In the genomic region with DNA sequence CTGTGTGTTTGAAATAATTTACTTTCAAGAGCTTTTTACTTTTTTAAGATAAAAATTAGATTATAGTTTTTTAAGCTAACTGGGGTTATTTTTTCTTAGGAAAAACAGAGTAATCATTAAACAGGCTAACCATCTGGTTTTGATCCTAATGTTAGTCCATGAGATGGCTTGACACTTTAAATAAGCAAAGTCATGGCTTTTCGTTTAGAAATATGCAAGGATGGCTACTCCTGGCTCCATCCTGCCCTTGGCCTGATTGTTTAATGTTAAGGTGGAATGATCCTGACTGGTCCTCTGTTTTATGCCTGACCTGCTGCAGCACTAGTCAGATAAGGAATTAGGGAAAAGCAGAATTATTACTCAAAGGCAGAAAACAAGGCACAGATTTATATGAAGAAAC, we compare ENCODE assay signal across 17 cellular contexts. TPM values are rescaled to one million over a fixed set of nuclear protein-coding genes. Genes with fewer than 3 reads are reported as not detected.
A peak's percentile ranks its signal among the peaks of the same experiment; 100 is the strongest.
DNase-seq lines count a peak whose midpoint lies in the region; ATAC-seq and TF ChIP-seq lines count a peak whose summit lies in the region.
"Had no signal": no experiment of that assay in that cellular context is flagged by ENCODE, and none has a peak within 500 bp of the region (broad histone marks: within the 10 kb centered on the region; RNA-seq: fewer than 3 reads in every experiment).

No MANE protein-coding gene starts in this region.

- H3K4me3 ChIP-seq in fibroblast of lung (replicated peaks in 1 of 4; ENCODE audit: control extremely low read depth in 1 of 4, insufficient read depth in 1 of 4, low read depth in 3 of 4, low read length in 4 of 4) (no peak overlapping the region), sigmoid colon (no peak overlapping the region), neural progenitor cell (no peak overlapping the region)

- H2AFZ ChIP-seq in fibroblast of lung (ENCODE audit: low read length) (no peak overlapping the region), neural progenitor cell (replicated peaks) (no peak overlapping the region)

- H3K27me3 ChIP-seq in fibroblast of lung (ENCODE audit: control insufficient read depth, insufficient read depth, low read length) (no peaks in the 10 kb centered on the region), sigmoid colon (no peaks in the 10 kb centered on the region), neural progenitor cell (no peaks in the 10 kb centered on the region)

- H4K20me1 ChIP-seq in fibroblast of lung (ENCODE audit: control insufficient read depth, extremely low read depth, insufficient read depth, low read length) (no peaks in the 10 kb centered on the region), neural progenitor cell (ENCODE audit: low read depth) (no peaks in the 10 kb centered on the region)

- H3K9ac ChIP-seq in fibroblast of lung (ENCODE audit: insufficient read depth, low read length) (no peak overlapping the region), neural progenitor cell (no peak overlapping the region)

- H3K4me3 Mint-ChIP-seq in neural progenitor cell = no peak overlapping the region
- H3K4me3 Mint-ChIP-seq: IgD-negative memory B cell had no signal

- 25 to 33% methylated on average over 1 of the region's 1 CpG for WGBS in sigmoid colon, 2 donors

- intact Hi-C loops in sigmoid colon (cut with DNase I) = no loop called here

- TF ChIP-seq CTCF in fibroblast of lung (conservative IDR thresholded peaks at IDR 0.05 in 1 of 2, IDR thresholded peaks at IDR 0.05 in 1 of 2; ENCODE audit: low read depth in 1 of 2, low read length in 2 of 2) = no peak
- no peak for TF ChIP-seq CTCF in sigmoid colon (IDR thresholded peaks at IDR 0.05)
- no peak for TF ChIP-seq CTCF in neural progenitor cell (IDR thresholded peaks at IDR 0.05)

- H3K79me2 ChIP-seq in fibroblast of lung (ENCODE audit: control insufficient read depth, insufficient read depth, low read length) (no peaks in the 10 kb centered on the region), neural progenitor cell (ENCODE audit: low read depth) (no peaks in the 10 kb centered on the region)

- no peak overlapping the region for H3K27ac Mint-ChIP-seq in neural progenitor cell
- H3K27ac Mint-ChIP-seq: IgD-negative memory B cell had no signal

- H3K9me3 ChIP-seq in fibroblast of lung (ENCODE audit: control insufficient read depth, insufficient read depth, low read depth, low read length) = no peaks in the 10 kb centered on the region
- H3K9me3 ChIP-seq in sigmoid colon = no peaks in the 10 kb centered on the region
- no peaks in the 10 kb centered on the region for H3K9me3 ChIP-seq in neural progenitor cell (ENCODE audit: low read depth)

- H3K9me3 Mint-ChIP-seq in neural progenitor cell = no peaks in the 10 kb centered on the region
- H3K9me3 Mint-ChIP-seq: IgD-negative memory B cell had no signal

- no peak for TF ChIP-seq EP300 in sigmoid colon (IDR thresholded peaks at IDR 0.05)

- peaks cover 2% of the 10 kb centered on the region for H3K27me3 Mint-ChIP-seq in neural progenitor cell (ENCODE audit: insufficient read depth, low read depth)

- no peaks in the 10 kb centered on the region for H3K36me3 Mint-ChIP-seq in neural progenitor cell
- H3K36me3 Mint-ChIP-seq: IgD-negative memory B cell had no signal

- no peak for TF ChIP-seq POLR2A in sigmoid colon (IDR thresholded peaks at IDR 0.05)

- H3K27ac ChIP-seq in fibroblast of lung (ENCODE audit: insufficient read depth, low read length) (no peak overlapping the region), sigmoid colon (peak overlapping the region in 3 of 4 donors; percentile 7 to 45 (median 27)), neural progenitor cell (no peak overlapping the region)
- H3K27ac ChIP-seq: C4-2B had no signal

- DNase-seq in GM03348 (ENCODE audit: low spot score) (peak; percentile 39), fibroblast of lung (ENCODE audit: low read depth in 2 of 2) (peak in 1 of 2 donors; percentile 19), sigmoid colon (no peak), ureter (ENCODE audit: low spot score) (no peak), inferior parietal cortex (ENCODE audit: extremely low spot score) (no peak), neural progenitor cell (ENCODE audit: low spot score) (no peak), middle frontal gyrus (ENCODE audit: extremely low spot score, low spot score) (no peak)
- DNase-seq: AML-193, DMS79, H7, MM.1S, NCI-H1092, NCI-H2081, NCI-H774 had no signal

- H3K4me1 ChIP-seq in fibroblast of lung (ENCODE audit: control insufficient read depth, extremely low read depth, insufficient read depth, low read length) (no peaks in the 10 kb centered on the region), sigmoid colon (no peaks in the 10 kb centered on the region), neural progenitor cell (no peaks in the 10 kb centered on the region)

- no peaks in the 10 kb centered on the region for H3K36me3 ChIP-seq in fibroblast of lung (ENCODE audit: control insufficient read depth, insufficient read depth, low read length)
- H3K36me3 ChIP-seq in sigmoid colon = no peaks in the 10 kb centered on the region
- no peaks in the 10 kb centered on the region for H3K36me3 ChIP-seq in neural progenitor cell

- peak; percentile 89 for ATAC-seq in SK-N-SH treated with all-trans-retinoic acid at 6 μM for 48 hours

- H3K4me2 ChIP-seq in fibroblast of lung (ENCODE audit: extremely low read depth, insufficient read depth, low read length) (peak overlapping the region; percentile 51), neural progenitor cell (no peak overlapping the region)

- no peaks in the 10 kb centered on the region for H3F3A ChIP-seq in neural progenitor cell (ENCODE audit: low read depth)

- no peaks in the 10 kb centered on the region for H3K4me1 Mint-ChIP-seq in neural progenitor cell
- H3K4me1 Mint-ChIP-seq: IgD-negative memory B cell had no signal

TF ChIP-seq in SK-N-SH treated with all-trans-retinoic acid at 6 μM for 48 hours, 23 proteins besides CTCF, POLR2A, EP300 and RAD21 (continues in another document):
- TF ChIP-seq ZC3H10 (CRISPR knock-in tag; IDR thresholded peaks at IDR 0.05) (no peak), ZNF8 (CRISPR knock-in tag; IDR thresholded peaks at IDR 0.05) (no peak), ZNF70 (CRISPR knock-in tag; IDR thresholded peaks at IDR 0.05) (no peak), CSDC2 (CRISPR knock-in tag; IDR thresholded peaks at IDR 0.05) (no peak), GLIS3 (CRISPR knock-in tag; IDR thresholded peaks at IDR 0.05) (no peak), TCF4 (CRISPR knock-in tag; IDR thresholded peaks at IDR 0.05; ENCODE audit: borderline replicate concordance) (no peak), RARB (CRISPR knock-in tag; IDR thresholded peaks at IDR 0.05) (no peak), OSR1 (CRISPR knock-in tag; IDR thresholded peaks at IDR 0.05) (no peak), BACH2 (CRISPR knock-in tag; IDR thresholded peaks at IDR 0.05; ENCODE audit: borderline replicate concordance) (no peak), ZNF565 (CRISPR knock-in tag; conservative IDR thresholded peaks at IDR 0.05; ENCODE audit: low read depth) (no peak), ESRRG (CRISPR knock-in tag; IDR thresholded peaks at IDR 0.05) (no peak), TOX (CRISPR knock-in tag; IDR thresholded peaks at IDR 0.05; ENCODE audit: borderline replicate concordance) (no peak), PPARA (CRISPR knock-in tag; IDR thresholded peaks at IDR 0.05; ENCODE audit: borderline replicate concordance) (no peak)
- TF ChIP-seq, protein P1, sequence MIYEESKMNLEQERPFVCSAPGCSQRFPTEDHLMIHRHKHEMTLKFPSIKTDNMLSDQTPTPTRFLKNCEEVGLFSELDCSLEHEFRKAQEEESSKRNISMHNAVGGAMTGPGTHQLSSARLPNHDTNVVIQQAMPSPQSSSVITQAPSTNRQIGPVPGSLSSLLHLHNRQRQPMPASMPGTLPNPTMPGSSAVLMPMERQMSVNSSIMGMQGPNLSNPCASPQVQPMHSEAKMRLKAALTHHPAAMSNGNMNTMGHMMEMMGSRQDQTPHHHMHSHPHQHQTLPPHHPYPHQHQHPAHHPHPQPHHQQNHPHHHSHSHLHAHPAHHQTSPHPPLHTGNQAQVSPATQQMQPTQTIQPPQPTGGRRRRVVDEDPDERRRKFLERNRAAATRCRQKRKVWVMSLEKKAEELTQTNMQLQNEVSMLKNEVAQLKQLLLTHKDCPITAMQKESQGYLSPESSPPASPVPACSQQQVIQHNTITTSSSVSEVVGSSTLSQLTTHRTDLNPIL (CRISPR knock-in tag; IDR thresholded peaks at IDR 0.05; ENCODE audit: low read depth) = no peak
- TF ChIP-seq, protein P2, sequence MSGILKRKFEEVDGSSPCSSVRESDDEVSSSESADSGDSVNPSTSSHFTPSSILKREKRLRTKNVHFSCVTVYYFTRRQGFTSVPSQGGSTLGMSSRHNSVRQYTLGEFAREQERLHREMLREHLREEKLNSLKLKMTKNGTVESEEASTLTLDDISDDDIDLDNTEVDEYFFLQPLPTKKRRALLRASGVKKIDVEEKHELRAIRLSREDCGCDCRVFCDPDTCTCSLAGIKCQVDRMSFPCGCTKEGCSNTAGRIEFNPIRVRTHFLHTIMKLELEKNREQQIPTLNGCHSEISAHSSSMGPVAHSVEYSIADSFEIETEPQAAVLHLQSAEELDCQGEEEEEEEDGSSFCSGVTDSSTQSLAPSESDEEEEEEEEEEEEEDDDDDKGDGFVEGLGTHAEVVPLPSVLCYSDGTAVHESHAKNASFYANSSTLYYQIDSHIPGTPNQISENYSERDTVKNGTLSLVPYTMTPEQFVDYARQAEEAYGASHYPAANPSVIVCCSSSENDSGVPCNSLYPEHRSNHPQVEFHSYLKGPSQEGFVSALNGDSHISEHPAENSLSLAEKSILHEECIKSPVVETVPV (CRISPR knock-in tag; IDR thresholded peaks at IDR 0.05) = no peak

RNA-seq across cellular contexts. Expression of a gene that starts 39.7 kb away (rescaled TPM):
- total RNA-seq in fibroblast of lung (14.2 and 20.0 TPM in 2 replicates), sigmoid colon (10 to 100 TPM; 11.5 to 17.5 (median 13.8) TPM), ureter (30.5 TPM), neural progenitor cell (ENCODE audit: low replicate concordance) (25.5 and 33.5 TPM in 2 replicates)
- polyA plus RNA-seq in fibroblast of lung (13.1 and 17.9 TPM in 2 replicates), sigmoid colon (10 to 100 TPM in 1 of 3 donors, 1 to 10 TPM in 2; 3.0 to 11.7 (median 5.1) TPM)
- polyA plus RNA-seq in fibroblast of lung (2012) = 8.4 and 12.8 TPM in 2 replicates
- 0.27 and 2.2 TPM in 2 replicates for polyA minus RNA-seq in fibroblast of lung (ENCODE audit: low replicate concordance)

Comparison
In these comparisons a context has a peak if more than half of its experiments do, and no peak if none do; other contexts are left out.
1. H3K27ac ChIP-seq: peak in sigmoid colon (3 of 4); none in fibroblast of lung (single experiment) and neural progenitor cell (single experiment).